1 cellular context compared by ENCODE assay signal in genomic region chr3:149790265-149790664, GRCh38.
TF ChIP-seq lines count a peak whose summit lies in the region.

No MANE protein-coding gene starts in this region.

TF ChIP-seq in IMR-90, 13 proteins besides CTCF, POLR2A, EP300 and RAD21:
- no peak for TF ChIP-seq FOS (IDR thresholded peaks at IDR 0.05; ENCODE audit: low read depth, low read length)
- TF ChIP-seq CEBPB (IDR thresholded peaks at IDR 0.05; ENCODE audit: low read depth, low read length) = no peak
- no peak for TF ChIP-seq MAFK (IDR thresholded peaks at IDR 0.05; ENCODE audit: low read depth, low read length)
- TF ChIP-seq SMC3 (IDR thresholded peaks at IDR 0.05; ENCODE audit: low read depth, low read length) = no peak
- TF ChIP-seq CHD1 (IDR thresholded peaks at IDR 0.05; ENCODE audit: low read depth, low read length) = no peak
- TF ChIP-seq ELK1 (IDR thresholded peaks at IDR 0.05; ENCODE audit: borderline replicate concordance, low read depth, low read length) = no peak
- TF ChIP-seq NFE2L2 (IDR thresholded peaks at IDR 0.05; ENCODE audit: low read depth, low read length) = no peak
TF ChIP-seq in IMR-90: peak in this region for 0.
